In the genomic region with DNA sequence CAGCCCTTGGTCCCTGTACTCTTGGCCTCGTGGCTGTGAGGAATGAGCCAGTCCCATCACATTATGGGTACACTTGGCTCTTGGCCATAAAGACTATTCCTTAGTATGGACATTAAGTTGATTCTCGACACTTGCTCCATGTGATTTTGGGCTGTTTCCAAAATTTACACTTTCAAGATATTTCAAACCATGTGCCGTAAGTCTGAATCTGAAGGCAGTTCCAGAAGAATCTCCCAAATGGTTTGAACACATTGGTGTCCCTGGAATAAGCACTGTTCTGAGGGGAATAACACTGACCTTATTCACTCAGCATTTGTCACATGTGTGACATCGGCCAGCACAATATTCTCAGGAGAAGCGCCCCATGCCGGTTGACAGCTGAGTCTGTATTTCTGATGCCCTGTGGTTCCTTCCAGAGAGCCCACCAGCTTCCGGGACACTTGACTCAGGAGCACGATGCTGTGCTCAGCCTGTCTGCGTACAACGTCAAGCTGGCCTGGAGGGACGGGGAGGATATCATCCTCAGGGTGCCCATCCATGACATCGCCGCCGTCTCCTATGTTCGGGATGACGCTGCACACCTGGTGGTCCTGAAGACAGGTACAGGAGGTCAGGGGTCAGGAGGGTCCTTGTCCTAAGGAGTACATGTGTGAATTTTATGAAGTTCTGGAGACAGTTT, we compare ENCODE assay signal across 26 cellular contexts. TPM values are rescaled to one million over a fixed set of nuclear protein-coding genes. Genes with fewer than 3 reads are reported as not detected.
DNase-seq lines count a peak whose midpoint lies in the region; ATAC-seq and TF ChIP-seq lines count a peak whose summit lies in the region.
"Had no signal": no experiment of that assay in that cellular context is flagged by ENCODE, and none has a peak within 500 bp of the region (broad histone marks: within the 10 kb centered on the region; RNA-seq: fewer than 3 reads in every experiment).

No MANE protein-coding gene starts in this region.

- H3K9me3 ChIP-seq in CD4-positive, alpha-beta T cell (ENCODE audit: control insufficient read depth, low read length) = no peaks in the 10 kb centered on the region
- H3K9me3 ChIP-seq: right atrium auricular region, testis had no signal

- H3K4me1 Mint-ChIP-seq in activated CD4-positive, alpha-beta T cell treated with anti-CD3 and anti-CD28 coated beads for 36 hours = peaks cover 40% of the 10 kb centered on the region
- peaks cover 59% of the 10 kb centered on the region for H3K4me1 Mint-ChIP-seq in CD4-positive, alpha-beta T cell (ENCODE audit: low read depth)
- peaks cover 55% of the 10 kb centered on the region for H3K4me1 Mint-ChIP-seq in dendritic cell treated with granulocyte-macrophage colony-stimulating factor and Interleukin-4, amounts not matched to agents 40 ng/mL and 50 ng/mL, for 4 days (ENCODE audit: low read depth)
- H3K4me1 Mint-ChIP-seq in Calu3 (ENCODE audit: low read depth, unreplicated experiment) = no peaks in the 10 kb centered on the region
- H3K4me1 Mint-ChIP-seq: mesothelial cell of epicardium, nephron had no signal

- POLR2A ChIA-PET in activated CD4-positive, alpha-beta T cell treated with anti-CD3 and anti-CD28 coated beads for 36 hours (lab: Charles Lee) = no interaction called here
- POLR2A ChIA-PET in CD4-positive, alpha-beta T cell (lab: Charles Lee) = interaction anchor here (1.3 to 2.0 kb wide), 2 partner anchors 36 to 90 kb away, joined by 3 to 5 read pairs; no protein-coding TSS in a partner anchor

- CTCF ChIA-PET in activated CD4-positive, alpha-beta T cell treated with anti-CD3 and anti-CD28 coated beads for 36 hours (lab: Charles Lee) = interaction anchor here (1.0 kb wide), 1 partner anchor 37 kb away, joined by 3 read pairs; no protein-coding TSS in a partner anchor
- CTCF ChIA-PET in CD4-positive, alpha-beta T cell (lab: Charles Lee) = interaction anchor here (1.1 kb wide), 1 partner anchor 72 kb away, joined by 3 read pairs; no protein-coding TSS in a partner anchor
- CTCF ChIA-PET in Calu3 (lab: Charles Lee) = no interaction called here

- H3K36me3 Mint-ChIP-seq in activated CD4-positive, alpha-beta T cell treated with anti-CD3 and anti-CD28 coated beads for 36 hours (ENCODE audit: low read depth) = peaks cover 47% of the 10 kb centered on the region
- H3K36me3 Mint-ChIP-seq in CD4-positive, alpha-beta T cell (ENCODE audit: low read depth) = peaks cover 96% of the 10 kb centered on the region
- H3K36me3 Mint-ChIP-seq in dendritic cell treated with granulocyte-macrophage colony-stimulating factor and Interleukin-4, amounts not matched to agents 40 ng/mL and 50 ng/mL, for 4 days (ENCODE audit: low read depth) = peaks cover 90% of the 10 kb centered on the region
- H3K36me3 Mint-ChIP-seq in Calu3 (ENCODE audit: insufficient read depth, unreplicated experiment) = peaks cover under 1% of the 10 kb centered on the region

- DNase-seq in activated CD4-positive, alpha-beta T cell treated with anti-CD3 and anti-CD28 coated beads for 36 hours = no peak
- no peak for DNase-seq in activated CD4-positive, alpha-beta T cell treated with anti-CD3 and anti-CD28 coated beads for 4 hours
- DNase-seq in CD4-positive, alpha-beta T cell = no peak
- DNase-seq in sciatic nerve (ENCODE audit: low spot score) = no peak
- DNase-seq in Calu3 = no peak
- DNase-seq: 8988T; amygdala; DMS53; effector memory CD4-positive, alpha-beta T cell; GOT3; NCI-H1694 treated with DMSO at 0.1 percent for 48 hours; NCI-H524 treated with DMSO at 0.1 percent for 48 hours; PC-9; Right ventricle myocardium superior; stimulated activated CD4-positive, alpha-beta T cell treated with anti-CD3 and anti-CD28 coated beads, Interleukin-12 subunit alpha, Interleukin-12 subunit beta, amount 100 ng/mL, for 4 hours; stimulated activated CD4-positive, alpha-beta T cell treated with anti-CD3 and anti-CD28 coated beads, Interleukin-4, amount 100 ng/mL, for 1 hour; testis had no signal

- peak overlapping the region; percentile 31 for H3K27ac Mint-ChIP-seq in activated CD4-positive, alpha-beta T cell treated with anti-CD3 and anti-CD28 coated beads for 36 hours
- peak overlapping the region; percentile 47 for H3K27ac Mint-ChIP-seq in CD4-positive, alpha-beta T cell
- peak overlapping the region; percentile 77 for H3K27ac Mint-ChIP-seq in dendritic cell treated with granulocyte-macrophage colony-stimulating factor and Interleukin-4, amounts not matched to agents 40 ng/mL and 50 ng/mL, for 4 days
- H3K27ac Mint-ChIP-seq in Calu3 (ENCODE audit: unreplicated experiment) = no peak overlapping the region
- H3K27ac Mint-ChIP-seq: mesothelial cell of epicardium, nephron had no signal

- no peak overlapping the region for H3K4me3 Mint-ChIP-seq in activated CD4-positive, alpha-beta T cell treated with anti-CD3 and anti-CD28 coated beads for 36 hours
- no peak overlapping the region for H3K4me3 Mint-ChIP-seq in CD4-positive, alpha-beta T cell
- no peak overlapping the region for H3K4me3 Mint-ChIP-seq in dendritic cell treated with granulocyte-macrophage colony-stimulating factor and Interleukin-4, amounts not matched to agents 40 ng/mL and 50 ng/mL, for 4 days
- no peak overlapping the region for H3K4me3 Mint-ChIP-seq in Calu3 (ENCODE audit: low read depth, unreplicated experiment)
- H3K4me3 Mint-ChIP-seq: mesothelial cell of epicardium; nephron; T-helper 2 cell treated with Interferon-gamma antibody and Interleukin-4, amounts not matched to agents 5 μg/mL and 100 μg/mL, for 36 hours had no signal

- no peak for ATAC-seq in activated CD4-positive, alpha-beta T cell treated with anti-CD3 and anti-CD28 coated beads for 36 hours
- ATAC-seq in CD4-positive, alpha-beta T cell (ENCODE audit: poor library complexity) = no peak
- ATAC-seq in sciatic nerve (peak; percentile 27), GM19351 (IDR thresholded peaks at IDR 0.05; ENCODE audit: unreplicated experiment) (no peak), HG02571 (IDR thresholded peaks at IDR 0.05; ENCODE audit: unreplicated experiment) (no peak)

- H3K9me3 Mint-ChIP-seq in activated CD4-positive, alpha-beta T cell treated with anti-CD3 and anti-CD28 coated beads for 36 hours (ENCODE audit: low read depth) = no peaks in the 10 kb centered on the region
- no peaks in the 10 kb centered on the region for H3K9me3 Mint-ChIP-seq in CD4-positive, alpha-beta T cell
- no peaks in the 10 kb centered on the region for H3K9me3 Mint-ChIP-seq in dendritic cell treated with granulocyte-macrophage colony-stimulating factor and Interleukin-4, amounts not matched to agents 40 ng/mL and 50 ng/mL, for 4 days
- H3K9me3 Mint-ChIP-seq in Calu3 (ENCODE audit: low read depth, unreplicated experiment) = no peaks in the 10 kb centered on the region
- H3K9me3 Mint-ChIP-seq: mesothelial cell of epicardium; nephron; T-helper 2 cell treated with Interferon-gamma antibody and Interleukin-4, amounts not matched to agents 5 μg/mL and 100 μg/mL, for 36 hours had no signal

- H3K27ac ChIP-seq in CD4-positive, alpha-beta T cell (ENCODE audit: low read depth, low read length) = no peak overlapping the region
- H3K27ac ChIP-seq: HL-60, PC-9, right atrium auricular region, testis had no signal

- no peaks in the 10 kb centered on the region for H3K27me3 Mint-ChIP-seq in activated CD4-positive, alpha-beta T cell treated with anti-CD3 and anti-CD28 coated beads for 36 hours
- no peaks in the 10 kb centered on the region for H3K27me3 Mint-ChIP-seq in CD4-positive, alpha-beta T cell
- no peaks in the 10 kb centered on the region for H3K27me3 Mint-ChIP-seq in dendritic cell treated with granulocyte-macrophage colony-stimulating factor and Interleukin-4, amounts not matched to agents 40 ng/mL and 50 ng/mL, for 4 days
- no peaks in the 10 kb centered on the region for H3K27me3 Mint-ChIP-seq in Calu3 (ENCODE audit: unreplicated experiment)

- TF ChIP-seq CTCF in CD4-positive, alpha-beta T cell (IDR thresholded peaks at IDR 0.05) = no peak
- TF ChIP-seq CTCF in Calu3 (IDR thresholded peaks at IDR 0.05; ENCODE audit: unreplicated experiment) = no peak

- BruUV-seq in Calu3 (replicated peaks; lab: Mats Ljungman, UMichigan) = no TSS peak

- intact Hi-C loops in activated CD4-positive, alpha-beta T cell treated with anti-CD3 and anti-CD28 coated beads for 36 hours (cut with DNase I, micrococcal nuclease) = no loop called here
- intact Hi-C loops in CD4-positive, alpha-beta T cell (cut with DNase I, micrococcal nuclease) = no loop called here
- intact Hi-C loops in dendritic cell treated with granulocyte-macrophage colony-stimulating factor and Interleukin-4, amounts not matched to agents 40 ng/mL and 50 ng/mL, for 4 days (cut with micrococcal nuclease) = no loop called here
- intact Hi-C loops in sciatic nerve (cut with DNase I) = no loop called here
- intact Hi-C loops in Calu3 (cut with micrococcal nuclease; ENCODE audit: unreplicated experiment) = no loop called here

- H3K27me3 ChIP-seq in CD4-positive, alpha-beta T cell (ENCODE audit: control insufficient read depth, insufficient read depth, low read length) = no peaks in the 10 kb centered on the region
- H3K27me3 ChIP-seq: right atrium auricular region, testis had no signal

RNA-seq across cellular contexts. Expression of gene NACAD, which starts 24.6 kb away (rescaled TPM):
- under 1 TPM; 0.14 to 0.21 TPM for total RNA-seq in activated CD4-positive, alpha-beta T cell treated with anti-CD3 and anti-CD28 coated beads for 36 hours
- under 1 TPM; 0.08 to 0.14 TPM for total RNA-seq in CD4-positive, alpha-beta T cell
- total RNA-seq in sciatic nerve (12.0 TPM), Calu3 (2022) (0.90 and 1.0 TPM in 2 replicates)
- total RNA-seq: G401 had no signal

RNA-seq across cellular contexts. Expression of gene TBRG4, which starts 47.3 kb away (rescaled TPM):
- total RNA-seq in activated CD4-positive, alpha-beta T cell treated with anti-CD3 and anti-CD28 coated beads for 36 hours = 100 to 1,000 TPM; 158 to 163 TPM
- 100 to 1,000 TPM; 104 to 105 TPM for total RNA-seq in CD4-positive, alpha-beta T cell
- 39.5 TPM for total RNA-seq in sciatic nerve
- total RNA-seq in Calu3 (2022) = 191 and 199 TPM in 2 replicates
